Comparison of ENCODE assay signal across 1 cellular context in the genomic region with DNA sequence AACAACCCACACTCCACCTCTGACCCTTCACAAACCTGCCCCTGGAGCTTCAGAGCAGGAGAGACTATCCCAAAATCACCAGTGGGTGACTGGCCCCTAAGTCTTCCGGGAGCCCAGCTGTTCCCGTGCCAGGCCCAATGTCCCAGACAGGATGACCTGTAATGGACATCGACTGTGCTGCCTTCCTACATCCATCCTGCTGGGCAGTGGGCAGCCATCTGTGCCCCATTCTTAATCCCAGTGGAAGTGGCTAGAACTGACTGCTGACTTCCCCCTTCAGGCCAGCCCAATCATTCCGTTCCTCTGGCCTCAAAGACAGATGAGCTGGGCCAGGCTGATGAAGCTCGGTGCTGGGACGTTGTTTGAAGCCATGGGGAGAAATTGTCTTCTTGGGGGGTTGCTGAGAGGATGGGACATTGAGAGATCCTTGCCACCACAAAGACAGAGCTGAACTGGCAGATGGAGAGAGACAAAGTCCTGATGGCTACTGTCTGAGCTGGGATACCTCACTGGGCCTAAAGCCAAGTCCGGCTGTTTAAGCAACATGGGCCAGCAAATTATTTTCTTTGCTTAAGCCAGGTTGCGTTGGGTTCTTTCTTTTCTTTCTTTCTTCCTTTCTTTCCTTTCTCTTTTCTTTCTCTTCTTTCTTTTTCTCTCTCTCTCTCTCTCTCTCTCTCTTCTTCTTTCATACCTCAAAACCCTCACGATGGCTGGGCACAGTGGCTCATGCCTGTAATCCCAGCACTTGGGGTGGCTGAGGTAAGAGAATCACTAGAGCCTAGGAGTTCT.
TF ChIP-seq lines count a peak whose summit lies in the region.

No MANE protein-coding gene starts in this region.

TF ChIP-seq in H1, 55 proteins besides CTCF, POLR2A, EP300 and RAD21 (continued from another document):
- TF ChIP-seq NRF1 (IDR thresholded peaks at IDR 0.05; ENCODE audit: low read depth, low read length) (no peak), HDAC2 (IDR thresholded peaks at IDR 0.05; ENCODE audit: borderline replicate concordance in 1 of 2, low read depth in 2 of 2, low read length in 2 of 2) (no peak), SIRT6 (IDR thresholded peaks at IDR 0.05; ENCODE audit: low read length) (no peak), GABPA (IDR thresholded peaks at IDR 0.05; ENCODE audit: borderline replicate concordance, insufficient read depth, low read length) (no peak), RBBP5 (IDR thresholded peaks at IDR 0.05; ENCODE audit: borderline replicate concordance, low read depth, low read length) (no peak), EGR1 (IDR thresholded peaks at IDR 0.05; ENCODE audit: borderline replicate concordance, low read depth, low read length) (no peak), SUZ12 (IDR thresholded peaks at IDR 0.05; ENCODE audit: low read length) (no peak), RNF2 (IDR thresholded peaks at IDR 0.05; ENCODE audit: borderline replicate concordance, low read depth, low read length, missing control alignments, poor library complexity, severe bottlenecking) (no peak), KDM4A (IDR thresholded peaks at IDR 0.05; ENCODE audit: low read depth, low read length, severe bottlenecking) (no peak), SIX5 (IDR thresholded peaks at IDR 0.05; ENCODE audit: low read depth, low read length) (no peak), POU5F1 (IDR thresholded peaks at IDR 0.05; ENCODE audit: low read depth, low read length) (no peak), GTF2F1 (IDR thresholded peaks at IDR 0.05; ENCODE audit: borderline replicate concordance, low read depth, low read length) (no peak)
- TF ChIP-seq, protein P1, sequence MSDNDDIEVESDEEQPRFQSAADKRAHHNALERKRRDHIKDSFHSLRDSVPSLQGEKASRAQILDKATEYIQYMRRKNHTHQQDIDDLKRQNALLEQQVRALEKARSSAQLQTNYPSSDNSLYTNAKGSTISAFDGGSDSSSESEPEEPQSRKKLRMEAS (IDR thresholded peaks at IDR 0.05) = no peak
